In the genomic region with DNA sequence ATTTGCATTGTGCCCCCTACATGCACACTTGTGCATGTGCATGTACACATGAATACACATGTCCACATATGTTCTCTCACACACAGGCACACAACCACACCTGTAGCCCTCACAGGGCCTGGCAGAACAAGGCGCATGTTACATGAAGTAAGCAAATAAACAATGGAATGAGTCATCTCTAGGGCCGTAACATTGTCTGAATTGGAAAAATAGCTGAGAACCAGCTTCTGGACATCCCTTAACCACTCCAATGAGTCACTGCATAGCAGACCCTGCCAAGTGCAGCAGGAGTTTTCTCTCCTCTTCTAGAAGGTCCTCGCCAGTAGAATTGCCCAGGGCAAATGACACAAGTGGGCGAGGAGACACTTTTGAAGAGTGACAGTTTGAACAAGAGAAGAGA, we compare ENCODE assay signal across 1 cellular context.
TF ChIP-seq lines count a peak whose summit lies in the region.

No MANE protein-coding gene starts in this region.

TF ChIP-seq in K562, 482 proteins besides CTCF, POLR2A, EP300 and RAD21 (continued from another document and continues in another):
- TF ChIP-seq, protein P1, sequence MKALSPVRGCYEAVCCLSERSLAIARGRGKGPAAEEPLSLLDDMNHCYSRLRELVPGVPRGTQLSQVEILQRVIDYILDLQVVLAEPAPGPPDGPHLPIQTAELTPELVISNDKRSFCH (CRISPR knock-in tag; IDR thresholded peaks at IDR 0.05), result no peak
- TF ChIP-seq, protein P1 (tag; IDR thresholded peaks at IDR 0.05), result no peak
- TF ChIP-seq BRD4 (IDR thresholded peaks at IDR 0.05) (no peak), ZNF583 (CRISPR knock-in tag; IDR thresholded peaks at IDR 0.05) (no peak), POU5F1 (IDR thresholded peaks at IDR 0.05; ENCODE audit: borderline replicate concordance, low read depth, low read length, partially characterized antibody) (no peak), SMARCA4 (IDR thresholded peaks at IDR 0.05) (0 out of 2 replicates have a peak, but pooled peaks have one; percentile 33), DNMT1 (IDR thresholded peaks at IDR 0.05) (no peak), SOX6 (IDR thresholded peaks at IDR 0.05) (peak; percentile 77), CEBPG (CRISPR knock-in tag; IDR thresholded peaks at IDR 0.05) (no peak), CEBPG (tag; conservative IDR thresholded peaks at IDR 0.05 in 1 of 2, IDR thresholded peaks at IDR 0.05 in 1 of 2) (no peak), ARHGAP35 (IDR thresholded peaks at IDR 0.05; ENCODE audit: partially characterized antibody) (no peak), ZNF41 (CRISPR knock-in tag; conservative IDR thresholded peaks at IDR 0.05) (no peak), FOSL1 (tag; conservative IDR thresholded peaks at IDR 0.05) (peak; percentile 83), ZNF140 (CRISPR knock-in tag; IDR thresholded peaks at IDR 0.05) (no peak), RBBP5 (IDR thresholded peaks at IDR 0.05; ENCODE audit: borderline replicate concordance, insufficient read depth, low read length, poor library complexity, severe bottlenecking) (no peak), JUN (IDR thresholded peaks at IDR 0.05; ENCODE audit: borderline replicate concordance, low read depth, low read length) (0 out of 2 replicates have a peak, but pooled peaks have one; percentile 63), JUN (CRISPR knock-in tag; IDR thresholded peaks at IDR 0.05; ENCODE audit: borderline replicate concordance) (no peak), BRCA1 (IDR thresholded peaks at IDR 0.05) (no peak), BRCA1 (CRISPR knock-in tag; IDR thresholded peaks at IDR 0.05) (no peak), EWSR1 (IDR thresholded peaks at IDR 0.05; ENCODE audit: borderline replicate concordance, low read depth, partially characterized antibody) (no peak), ELF4 (CRISPR knock-in tag; IDR thresholded peaks at IDR 0.05) (no peak), KDM4B (IDR thresholded peaks at IDR 0.05; ENCODE audit: borderline replicate concordance in 2 of 2, low read depth in 1 of 2) (no peak), JUND (IDR thresholded peaks at IDR 0.05; ENCODE audit: borderline replicate concordance, low read depth, low read length) (peak; percentile 81), JUND (tag; IDR thresholded peaks at IDR 0.05; ENCODE audit: borderline replicate concordance, low read depth, low read length) (peak; percentile 48; the same call in 1 of the 3 replicates), CSDE1 (IDR thresholded peaks at IDR 0.05) (no peak), KAT8 (IDR thresholded peaks at IDR 0.05; ENCODE audit: low read depth) (no peak), POLR2AphosphoS2 (IDR thresholded peaks at IDR 0.05; ENCODE audit: low read length) (no peak), TBP (optimal IDR thresholded peaks at IDR 0.05; ENCODE audit: low read depth, low read length) (no peak), ZNF644 (tag; IDR thresholded peaks at IDR 0.05; ENCODE audit: low read depth) (no peak), RBM22 (IDR thresholded peaks at IDR 0.05; ENCODE audit: low read depth, low read length, poor library complexity, severe bottlenecking) (no peak), SP1 (CRISPR knock-in tag; IDR thresholded peaks at IDR 0.05) (no peak), FOXK2 (conservative IDR thresholded peaks at IDR 0.05 in 1 of 2, IDR thresholded peaks at IDR 0.05 in 1 of 2; ENCODE audit: low read depth in 2 of 2) (0 out of 4 replicates have a peak, but pooled peaks of 1 of the 2 experiments have one; percentile 16), IFI16 (CRISPR knock-in tag; IDR thresholded peaks at IDR 0.05) (no peak), ZNF184 (CRISPR knock-in tag; IDR thresholded peaks at IDR 0.05) (no peak), FOXP1 (CRISPR knock-in tag; IDR thresholded peaks at IDR 0.05) (no peak), FOS (IDR thresholded peaks at IDR 0.05; ENCODE audit: extremely low read depth, insufficient read length) (peak; percentile 2), POLR2B (IDR thresholded peaks at IDR 0.05; ENCODE audit: low read depth, partially characterized antibody) (no peak), BRD9 (IDR thresholded peaks at IDR 0.05; ENCODE audit: low read depth, partially characterized antibody) (no peak), U2AF2 (optimal IDR thresholded peaks at IDR 0.05; ENCODE audit: low read depth, low read length) (no peak), ZNF766 (CRISPR knock-in tag; conservative IDR thresholded peaks at IDR 0.05) (no peak)
- TF ChIP-seq, protein P2, sequence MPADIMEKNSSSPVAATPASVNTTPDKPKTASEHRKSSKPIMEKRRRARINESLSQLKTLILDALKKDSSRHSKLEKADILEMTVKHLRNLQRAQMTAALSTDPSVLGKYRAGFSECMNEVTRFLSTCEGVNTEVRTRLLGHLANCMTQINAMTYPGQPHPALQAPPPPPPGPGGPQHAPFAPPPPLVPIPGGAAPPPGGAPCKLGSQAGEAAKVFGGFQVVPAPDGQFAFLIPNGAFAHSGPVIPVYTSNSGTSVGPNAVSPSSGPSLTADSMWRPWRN (IDR thresholded peaks at IDR 0.05; ENCODE audit: low read depth), result no peak
- TF ChIP-seq, protein P3, sequence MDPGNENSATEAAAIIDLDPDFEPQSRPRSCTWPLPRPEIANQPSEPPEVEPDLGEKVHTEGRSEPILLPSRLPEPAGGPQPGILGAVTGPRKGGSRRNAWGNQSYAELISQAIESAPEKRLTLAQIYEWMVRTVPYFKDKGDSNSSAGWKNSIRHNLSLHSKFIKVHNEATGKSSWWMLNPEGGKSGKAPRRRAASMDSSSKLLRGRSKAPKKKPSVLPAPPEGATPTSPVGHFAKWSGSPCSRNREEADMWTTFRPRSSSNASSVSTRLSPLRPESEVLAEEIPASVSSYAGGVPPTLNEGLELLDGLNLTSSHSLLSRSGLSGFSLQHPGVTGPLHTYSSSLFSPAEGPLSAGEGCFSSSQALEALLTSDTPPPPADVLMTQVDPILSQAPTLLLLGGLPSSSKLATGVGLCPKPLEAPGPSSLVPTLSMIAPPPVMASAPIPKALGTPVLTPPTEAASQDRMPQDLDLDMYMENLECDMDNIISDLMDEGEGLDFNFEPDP (CRISPR knock-in tag; IDR thresholded peaks at IDR 0.05), result no peak
- TF ChIP-seq, protein P4, sequence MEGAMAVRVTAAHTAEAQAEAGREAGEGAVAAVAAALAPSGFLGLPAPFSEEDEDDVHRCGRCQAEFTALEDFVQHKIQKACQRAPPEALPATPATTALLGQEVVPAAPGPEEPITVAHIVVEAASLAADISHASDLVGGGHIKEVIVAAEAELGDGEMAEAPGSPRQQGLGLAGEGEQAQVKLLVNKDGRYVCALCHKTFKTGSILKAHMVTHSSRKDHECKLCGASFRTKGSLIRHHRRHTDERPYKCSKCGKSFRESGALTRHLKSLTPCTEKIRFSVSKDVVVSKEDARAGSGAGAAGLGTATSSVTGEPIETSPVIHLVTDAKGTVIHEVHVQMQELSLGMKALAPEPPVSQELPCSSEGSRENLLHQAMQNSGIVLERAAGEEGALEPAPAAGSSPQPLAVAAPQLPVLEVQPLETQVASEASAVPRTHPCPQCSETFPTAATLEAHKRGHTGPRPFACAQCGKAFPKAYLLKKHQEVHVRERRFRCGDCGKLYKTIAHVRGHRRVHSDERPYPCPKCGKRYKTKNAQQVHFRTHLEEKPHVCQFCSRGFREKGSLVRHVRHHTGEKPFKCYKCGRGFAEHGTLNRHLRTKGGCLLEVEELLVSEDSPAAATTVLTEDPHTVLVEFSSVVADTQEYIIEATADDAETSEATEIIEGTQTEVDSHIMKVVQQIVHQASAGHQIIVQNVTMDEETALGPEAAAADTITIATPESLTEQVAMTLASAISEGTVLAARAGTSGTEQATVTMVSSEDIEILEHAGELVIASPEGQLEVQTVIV (CRISPR knock-in tag; IDR thresholded peaks at IDR 0.05; ENCODE audit: borderline replicate concordance), result no peak
- TF ChIP-seq, protein P5, sequence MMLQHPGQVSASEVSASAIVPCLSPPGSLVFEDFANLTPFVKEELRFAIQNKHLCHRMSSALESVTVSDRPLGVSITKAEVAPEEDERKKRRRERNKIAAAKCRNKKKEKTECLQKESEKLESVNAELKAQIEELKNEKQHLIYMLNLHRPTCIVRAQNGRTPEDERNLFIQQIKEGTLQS (IDR thresholded peaks at IDR 0.05), result peak; percentile 80
- TF ChIP-seq, protein P5 (CRISPR knock-in tag; conservative IDR thresholded peaks at IDR 0.05), result no peak
- TF ChIP-seq, protein P6, sequence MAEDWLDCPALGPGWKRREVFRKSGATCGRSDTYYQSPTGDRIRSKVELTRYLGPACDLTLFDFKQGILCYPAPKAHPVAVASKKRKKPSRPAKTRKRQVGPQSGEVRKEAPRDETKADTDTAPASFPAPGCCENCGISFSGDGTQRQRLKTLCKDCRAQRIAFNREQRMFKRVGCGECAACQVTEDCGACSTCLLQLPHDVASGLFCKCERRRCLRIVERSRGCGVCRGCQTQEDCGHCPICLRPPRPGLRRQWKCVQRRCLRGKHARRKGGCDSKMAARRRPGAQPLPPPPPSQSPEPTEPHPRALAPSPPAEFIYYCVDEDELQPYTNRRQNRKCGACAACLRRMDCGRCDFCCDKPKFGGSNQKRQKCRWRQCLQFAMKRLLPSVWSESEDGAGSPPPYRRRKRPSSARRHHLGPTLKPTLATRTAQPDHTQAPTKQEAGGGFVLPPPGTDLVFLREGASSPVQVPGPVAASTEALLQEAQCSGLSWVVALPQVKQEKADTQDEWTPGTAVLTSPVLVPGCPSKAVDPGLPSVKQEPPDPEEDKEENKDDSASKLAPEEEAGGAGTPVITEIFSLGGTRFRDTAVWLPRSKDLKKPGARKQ (CRISPR knock-in tag; IDR thresholded peaks at IDR 0.05), result no peak
- TF ChIP-seq, protein P7, sequence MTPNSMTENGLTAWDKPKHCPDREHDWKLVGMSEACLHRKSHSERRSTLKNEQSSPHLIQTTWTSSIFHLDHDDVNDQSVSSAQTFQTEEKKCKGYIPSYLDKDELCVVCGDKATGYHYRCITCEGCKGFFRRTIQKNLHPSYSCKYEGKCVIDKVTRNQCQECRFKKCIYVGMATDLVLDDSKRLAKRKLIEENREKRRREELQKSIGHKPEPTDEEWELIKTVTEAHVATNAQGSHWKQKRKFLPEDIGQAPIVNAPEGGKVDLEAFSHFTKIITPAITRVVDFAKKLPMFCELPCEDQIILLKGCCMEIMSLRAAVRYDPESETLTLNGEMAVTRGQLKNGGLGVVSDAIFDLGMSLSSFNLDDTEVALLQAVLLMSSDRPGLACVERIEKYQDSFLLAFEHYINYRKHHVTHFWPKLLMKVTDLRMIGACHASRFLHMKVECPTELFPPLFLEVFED (CRISPR knock-in tag; conservative IDR thresholded peaks at IDR 0.05), result no peak
- TF ChIP-seq, protein P8, sequence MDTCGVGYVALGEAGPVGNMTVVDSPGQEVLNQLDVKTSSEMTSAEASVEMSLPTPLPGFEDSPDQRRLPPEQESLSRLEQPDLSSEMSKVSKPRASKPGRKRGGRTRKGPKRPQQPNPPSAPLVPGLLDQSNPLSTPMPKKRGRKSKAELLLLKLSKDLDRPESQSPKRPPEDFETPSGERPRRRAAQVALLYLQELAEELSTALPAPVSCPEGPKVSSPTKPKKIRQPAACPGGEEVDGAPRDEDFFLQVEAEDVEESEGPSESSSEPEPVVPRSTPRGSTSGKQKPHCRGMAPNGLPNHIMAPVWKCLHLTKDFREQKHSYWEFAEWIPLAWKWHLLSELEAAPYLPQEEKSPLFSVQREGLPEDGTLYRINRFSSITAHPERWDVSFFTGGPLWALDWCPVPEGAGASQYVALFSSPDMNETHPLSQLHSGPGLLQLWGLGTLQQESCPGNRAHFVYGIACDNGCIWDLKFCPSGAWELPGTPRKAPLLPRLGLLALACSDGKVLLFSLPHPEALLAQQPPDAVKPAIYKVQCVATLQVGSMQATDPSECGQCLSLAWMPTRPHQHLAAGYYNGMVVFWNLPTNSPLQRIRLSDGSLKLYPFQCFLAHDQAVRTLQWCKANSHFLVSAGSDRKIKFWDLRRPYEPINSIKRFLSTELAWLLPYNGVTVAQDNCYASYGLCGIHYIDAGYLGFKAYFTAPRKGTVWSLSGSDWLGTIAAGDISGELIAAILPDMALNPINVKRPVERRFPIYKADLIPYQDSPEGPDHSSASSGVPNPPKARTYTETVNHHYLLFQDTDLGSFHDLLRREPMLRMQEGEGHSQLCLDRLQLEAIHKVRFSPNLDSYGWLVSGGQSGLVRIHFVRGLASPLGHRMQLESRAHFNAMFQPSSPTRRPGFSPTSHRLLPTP (IDR thresholded peaks at IDR 0.05; ENCODE audit: borderline replicate concordance, extremely low read depth, insufficient read length), result no peak
- TF ChIP-seq, protein P9, sequence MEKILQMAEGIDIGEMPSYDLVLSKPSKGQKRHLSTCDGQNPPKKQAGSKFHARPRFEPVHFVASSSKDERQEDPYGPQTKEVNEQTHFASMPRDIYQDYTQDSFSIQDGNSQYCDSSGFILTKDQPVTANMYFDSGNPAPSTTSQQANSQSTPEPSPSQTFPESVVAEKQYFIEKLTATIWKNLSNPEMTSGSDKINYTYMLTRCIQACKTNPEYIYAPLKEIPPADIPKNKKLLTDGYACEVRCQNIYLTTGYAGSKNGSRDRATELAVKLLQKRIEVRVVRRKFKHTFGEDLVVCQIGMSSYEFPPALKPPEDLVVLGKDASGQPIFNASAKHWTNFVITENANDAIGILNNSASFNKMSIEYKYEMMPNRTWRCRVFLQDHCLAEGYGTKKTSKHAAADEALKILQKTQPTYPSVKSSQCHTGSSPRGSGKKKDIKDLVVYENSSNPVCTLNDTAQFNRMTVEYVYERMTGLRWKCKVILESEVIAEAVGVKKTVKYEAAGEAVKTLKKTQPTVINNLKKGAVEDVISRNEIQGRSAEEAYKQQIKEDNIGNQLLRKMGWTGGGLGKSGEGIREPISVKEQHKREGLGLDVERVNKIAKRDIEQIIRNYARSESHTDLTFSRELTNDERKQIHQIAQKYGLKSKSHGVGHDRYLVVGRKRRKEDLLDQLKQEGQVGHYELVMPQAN (IDR thresholded peaks at IDR 0.05; ENCODE audit: borderline replicate concordance), result no peak
- TF ChIP-seq, protein P10, sequence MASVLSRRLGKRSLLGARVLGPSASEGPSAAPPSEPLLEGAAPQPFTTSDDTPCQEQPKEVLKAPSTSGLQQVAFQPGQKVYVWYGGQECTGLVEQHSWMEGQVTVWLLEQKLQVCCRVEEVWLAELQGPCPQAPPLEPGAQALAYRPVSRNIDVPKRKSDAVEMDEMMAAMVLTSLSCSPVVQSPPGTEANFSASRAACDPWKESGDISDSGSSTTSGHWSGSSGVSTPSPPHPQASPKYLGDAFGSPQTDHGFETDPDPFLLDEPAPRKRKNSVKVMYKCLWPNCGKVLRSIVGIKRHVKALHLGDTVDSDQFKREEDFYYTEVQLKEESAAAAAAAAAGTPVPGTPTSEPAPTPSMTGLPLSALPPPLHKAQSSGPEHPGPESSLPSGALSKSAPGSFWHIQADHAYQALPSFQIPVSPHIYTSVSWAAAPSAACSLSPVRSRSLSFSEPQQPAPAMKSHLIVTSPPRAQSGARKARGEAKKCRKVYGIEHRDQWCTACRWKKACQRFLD (CRISPR knock-in tag; IDR thresholded peaks at IDR 0.05), result no peak
- TF ChIP-seq, protein P11, sequence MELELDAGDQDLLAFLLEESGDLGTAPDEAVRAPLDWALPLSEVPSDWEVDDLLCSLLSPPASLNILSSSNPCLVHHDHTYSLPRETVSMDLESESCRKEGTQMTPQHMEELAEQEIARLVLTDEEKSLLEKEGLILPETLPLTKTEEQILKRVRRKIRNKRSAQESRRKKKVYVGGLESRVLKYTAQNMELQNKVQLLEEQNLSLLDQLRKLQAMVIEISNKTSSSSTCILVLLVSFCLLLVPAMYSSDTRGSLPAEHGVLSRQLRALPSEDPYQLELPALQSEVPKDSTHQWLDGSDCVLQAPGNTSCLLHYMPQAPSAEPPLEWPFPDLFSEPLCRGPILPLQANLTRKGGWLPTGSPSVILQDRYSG (tag; conservative IDR thresholded peaks at IDR 0.05; ENCODE audit: low read depth), result no peak
